10 cellular contexts compared by ENCODE assay signal in the genomic region with DNA sequence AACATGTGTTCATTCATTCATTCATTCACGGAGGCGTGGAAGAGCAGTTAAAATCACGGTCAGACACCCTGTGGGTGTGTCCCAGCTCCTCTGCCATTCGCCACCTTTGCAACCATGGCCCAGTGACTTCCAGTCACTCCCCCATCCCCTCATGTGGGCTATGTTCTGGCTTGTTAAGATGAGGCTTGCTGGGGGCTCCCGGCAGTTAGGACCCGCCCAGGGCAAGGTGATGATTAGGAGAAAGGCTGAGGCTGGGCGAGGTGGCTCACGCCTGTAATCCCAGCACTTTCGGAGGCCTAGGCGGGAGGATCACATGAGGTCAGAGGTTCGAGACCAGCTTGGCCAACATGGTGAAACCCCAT. TPM values are rescaled to one million over a fixed set of nuclear protein-coding genes. Genes with fewer than 3 reads are reported as not detected.
DNase-seq lines count a peak whose midpoint lies in the region; ATAC-seq and TF ChIP-seq lines count a peak whose summit lies in the region.
"Had no signal": no experiment of that assay in that cellular context is flagged by ENCODE, and none has a peak within 500 bp of the region (broad histone marks: within the 10 kb centered on the region; RNA-seq: fewer than 3 reads in every experiment).

No MANE protein-coding gene starts in this region.

- peak overlapping the region; percentile 48 for H3K27ac Mint-ChIP-seq in activated CD4-positive, alpha-beta T cell treated with anti-CD3 and anti-CD28 coated beads, Interleukin-2, amount 10 ng/mL, durations not matched to agents 7 days and 5 days
- peak overlapping the region; percentile 54 for H3K27ac Mint-ChIP-seq in activated naive CD8-positive, alpha-beta T cell treated with anti-CD3 and anti-CD28 coated beads, Interleukin-2, amount 10 ng/mL, durations not matched to agents 7 days and 5 days
- peak overlapping the region; percentile 96 for H3K27ac Mint-ChIP-seq in mesothelial cell of epicardium

- H3K27me3 ChIP-seq in thoracic aorta (replicated peaks; ENCODE audit: insufficient read depth): no peaks in the 10 kb centered on the region
- H3K27me3 ChIP-seq in colonic mucosa: no peaks in the 10 kb centered on the region

- H3K4me1 ChIP-seq in thoracic aorta (ENCODE audit: control insufficient read depth in 1 of 2, low read depth in 2 of 2): peaks cover 6 to 13% of the 10 kb centered on the region in 2 donors
- no peaks in the 10 kb centered on the region for H3K4me1 ChIP-seq in colonic mucosa

- ATAC-seq in activated naive CD8-positive, alpha-beta T cell treated with anti-CD3 and anti-CD28 coated beads, Interleukin-2, amount 10 ng/mL, durations not matched to agents 7 days and 5 days (ENCODE audit: low read depth): peak; percentile 31
- ATAC-seq in thoracic aorta (ENCODE audit: insufficient number of reproducible peaks, low FRiP score, low read depth): no peak
- ATAC-seq in HG02798 (IDR thresholded peaks at IDR 0.05; ENCODE audit: poor library complexity, unreplicated experiment): no peak
- no peak for ATAC-seq in GM18868 (IDR thresholded peaks at IDR 0.05; ENCODE audit: unreplicated experiment)

- H3K36me3 ChIP-seq in thoracic aorta (no peaks in the 10 kb centered on the region), colonic mucosa (no peaks in the 10 kb centered on the region)

- TF ChIP-seq CTCF in mesothelial cell of epicardium (IDR thresholded peaks at IDR 0.05; ENCODE audit: unreplicated experiment) (no peak), thoracic aorta (IDR thresholded peaks at IDR 0.05) (no peak), colonic mucosa (IDR thresholded peaks at IDR 0.05) (no peak)

- H3K4me3 Mint-ChIP-seq in activated CD4-positive, alpha-beta T cell treated with anti-CD3 and anti-CD28 coated beads, Interleukin-2, amount 10 ng/mL, durations not matched to agents 7 days and 5 days: no peak overlapping the region
- H3K4me3 Mint-ChIP-seq in activated naive CD8-positive, alpha-beta T cell treated with anti-CD3 and anti-CD28 coated beads, Interleukin-2, amount 10 ng/mL, durations not matched to agents 7 days and 5 days: peak overlapping the region; percentile 59
- H3K4me3 Mint-ChIP-seq in mesothelial cell of epicardium: no peak overlapping the region
- H3K4me3 Mint-ChIP-seq: T-helper 1 cell treated with Interleukin-12 subunit alpha and Interleukin-12 subunit beta and Interleukin-4 antibody, amounts not matched to agents 30 μg/mL and 1 μg/mL, for 36 hours had no signal

- H3K27ac ChIP-seq in thoracic aorta (peak overlapping the region; percentile 36 to 45), colonic mucosa (no peak overlapping the region)

- POLR2A ChIA-PET in activated CD4-positive, alpha-beta T cell treated with anti-CD3 and anti-CD28 coated beads, Interleukin-2, amount 10 ng/mL, durations not matched to agents 7 days and 5 days (lab: Charles Lee): no interaction called here
- POLR2A ChIA-PET in activated naive CD8-positive, alpha-beta T cell treated with anti-CD3 and anti-CD28 coated beads, Interleukin-2, amount 10 ng/mL, durations not matched to agents 7 days and 5 days (lab: Charles Lee): no interaction called here

- no peak overlapping the region for H3K4me3 ChIP-seq in thoracic aorta
- no peak overlapping the region for H3K4me3 ChIP-seq in colonic mucosa
- H3K4me3 ChIP-seq: lung had no signal

- H3K27me3 Mint-ChIP-seq in activated CD4-positive, alpha-beta T cell treated with anti-CD3 and anti-CD28 coated beads, Interleukin-2, amount 10 ng/mL, durations not matched to agents 7 days and 5 days: peaks cover 7% of the 10 kb centered on the region
- H3K27me3 Mint-ChIP-seq in activated naive CD8-positive, alpha-beta T cell treated with anti-CD3 and anti-CD28 coated beads, Interleukin-2, amount 10 ng/mL, durations not matched to agents 7 days and 5 days: peaks cover 21% of the 10 kb centered on the region
- H3K27me3 Mint-ChIP-seq in mesothelial cell of epicardium (ENCODE audit: low read depth): no peaks in the 10 kb centered on the region

- CTCF ChIA-PET in activated CD4-positive, alpha-beta T cell treated with anti-CD3 and anti-CD28 coated beads, Interleukin-2, amount 10 ng/mL, durations not matched to agents 7 days and 5 days (lab: Charles Lee): interaction anchor here (0.6 to 3.1 kb wide), 6 partner anchors 13 to 135 kb away, joined by 3 to 12 read pairs (median 4); no protein-coding TSS in a partner anchor

- H3K9me3 ChIP-seq in thoracic aorta: no peaks in the 10 kb centered on the region
- H3K9me3 ChIP-seq in colonic mucosa: no peaks in the 10 kb centered on the region

- DNase-seq in activated CD4-positive, alpha-beta T cell treated with anti-CD3 and anti-CD28 coated beads, Interleukin-2, amount 10 ng/mL, durations not matched to agents 7 days and 5 days: no peak
- DNase-seq in activated CD4-positive, alpha-beta T cell treated with anti-CD3 and anti-CD28 coated beads, Interleukin-2, amount 50 U/mL, for 1 hour: no peak
- DNase-seq in activated naive CD8-positive, alpha-beta T cell treated with anti-CD3 and anti-CD28 coated beads, Interleukin-2, amount 10 ng/mL, durations not matched to agents 7 days and 5 days: no peak
- DNase-seq in mesothelial cell of epicardium (ENCODE audit: low spot score in 2 of 2, unreplicated experiment in 2 of 2) (no peak), thoracic aorta (ENCODE audit: low spot score) (no peak), colonic mucosa (no peak)

- peak overlapping the region in 1 of 2 donors; percentile 35 for H3K9ac ChIP-seq in colonic mucosa (ENCODE audit: low read depth in 2 of 2, low read length in 2 of 2)

- no peaks in the 10 kb centered on the region for H3K36me3 Mint-ChIP-seq in activated CD4-positive, alpha-beta T cell treated with anti-CD3 and anti-CD28 coated beads, Interleukin-2, amount 10 ng/mL, durations not matched to agents 7 days and 5 days (ENCODE audit: low read depth)
- H3K36me3 Mint-ChIP-seq in activated naive CD8-positive, alpha-beta T cell treated with anti-CD3 and anti-CD28 coated beads, Interleukin-2, amount 10 ng/mL, durations not matched to agents 7 days and 5 days: no peaks in the 10 kb centered on the region
- H3K36me3 Mint-ChIP-seq in mesothelial cell of epicardium: no peaks in the 10 kb centered on the region

- no peaks in the 10 kb centered on the region for H3K9me3 Mint-ChIP-seq in activated CD4-positive, alpha-beta T cell treated with anti-CD3 and anti-CD28 coated beads, Interleukin-2, amount 10 ng/mL, durations not matched to agents 7 days and 5 days
- H3K9me3 Mint-ChIP-seq in activated naive CD8-positive, alpha-beta T cell treated with anti-CD3 and anti-CD28 coated beads, Interleukin-2, amount 10 ng/mL, durations not matched to agents 7 days and 5 days: no peaks in the 10 kb centered on the region
- H3K9me3 Mint-ChIP-seq in mesothelial cell of epicardium: no peaks in the 10 kb centered on the region
- H3K9me3 Mint-ChIP-seq: T-helper 1 cell treated with Interleukin-12 subunit alpha and Interleukin-12 subunit beta and Interleukin-4 antibody, amounts not matched to agents 30 μg/mL and 1 μg/mL, for 36 hours had no signal

- H3K4me1 Mint-ChIP-seq in activated CD4-positive, alpha-beta T cell treated with anti-CD3 and anti-CD28 coated beads, Interleukin-2, amount 10 ng/mL, durations not matched to agents 7 days and 5 days: peaks cover 12% of the 10 kb centered on the region
- peaks cover 13% of the 10 kb centered on the region for H3K4me1 Mint-ChIP-seq in activated naive CD8-positive, alpha-beta T cell treated with anti-CD3 and anti-CD28 coated beads, Interleukin-2, amount 10 ng/mL, durations not matched to agents 7 days and 5 days
- H3K4me1 Mint-ChIP-seq in mesothelial cell of epicardium: peaks cover 28% of the 10 kb centered on the region

- intact Hi-C loops in colonic mucosa (cut with DNase I): no loop called here

RNA-seq across cellular contexts. Expression of a gene that starts 24.9 kb away (rescaled TPM):
- total RNA-seq in activated CD4-positive, alpha-beta T cell treated with anti-CD3 and anti-CD28 coated beads, Interleukin-2, amount 10 ng/mL, durations not matched to agents 7 days and 5 days: not detected
- not detected for total RNA-seq in activated naive CD8-positive, alpha-beta T cell treated with anti-CD3 and anti-CD28 coated beads, Interleukin-2, amount 10 ng/mL, durations not matched to agents 7 days and 5 days
- total RNA-seq in mesothelial cell of epicardium (28.4 to 30.1 TPM (median 29.6 TPM) in 3 replicates), thoracic aorta (1 to 10 TPM; 1.7 to 2.2 TPM), colonic mucosa (1 to 10 TPM; 2.6 to 5.1 TPM)

RNA-seq across cellular contexts. Expression of a gene that starts 25.2 kb away (rescaled TPM):
- total RNA-seq in activated CD4-positive, alpha-beta T cell treated with anti-CD3 and anti-CD28 coated beads, Interleukin-2, amount 10 ng/mL, durations not matched to agents 7 days and 5 days: 10 to 100 TPM; 21.9 to 27.1 TPM
- 10 to 100 TPM; 28.6 TPM for total RNA-seq in activated naive CD8-positive, alpha-beta T cell treated with anti-CD3 and anti-CD28 coated beads, Interleukin-2, amount 10 ng/mL, durations not matched to agents 7 days and 5 days
- 15.3 to 18.0 TPM (median 16.1 TPM) in 3 replicates for total RNA-seq in mesothelial cell of epicardium
- total RNA-seq in thoracic aorta: 10 to 100 TPM; 28.4 to 33.4 TPM
- total RNA-seq in colonic mucosa: 10 to 100 TPM; 49.0 to 60.8 TPM

RNA-seq across cellular contexts. Expression of a gene that starts 46.2 kb away (rescaled TPM):
- total RNA-seq in activated CD4-positive, alpha-beta T cell treated with anti-CD3 and anti-CD28 coated beads, Interleukin-2, amount 10 ng/mL, durations not matched to agents 7 days and 5 days: 10 to 100 TPM; 52.0 to 58.5 TPM
- 10 to 100 TPM; 46.6 to 47.2 TPM for total RNA-seq in activated naive CD8-positive, alpha-beta T cell treated with anti-CD3 and anti-CD28 coated beads, Interleukin-2, amount 10 ng/mL, durations not matched to agents 7 days and 5 days
- total RNA-seq in mesothelial cell of epicardium (33.7 to 34.8 TPM (median 33.8 TPM) in 3 replicates), thoracic aorta (10 to 100 TPM; 36.1 to 39.3 TPM), colonic mucosa (10 to 100 TPM; 31.0 to 31.1 TPM)

RNA-seq across cellular contexts. Expression of a gene that starts 57.3 kb away (rescaled TPM):
- 10 to 100 TPM; 83.9 to 89.2 TPM for total RNA-seq in activated CD4-positive, alpha-beta T cell treated with anti-CD3 and anti-CD28 coated beads, Interleukin-2, amount 10 ng/mL, durations not matched to agents 7 days and 5 days
- 10 to 100 TPM; 71.4 to 73.4 TPM for total RNA-seq in activated naive CD8-positive, alpha-beta T cell treated with anti-CD3 and anti-CD28 coated beads, Interleukin-2, amount 10 ng/mL, durations not matched to agents 7 days and 5 days
- 28.2 to 31.0 TPM (median 29.9 TPM) in 3 replicates for total RNA-seq in mesothelial cell of epicardium
- 100 to 1,000 TPM in 1 of 2 donors, 10 to 100 TPM in 1; 47.8 to 140 TPM for total RNA-seq in thoracic aorta
- total RNA-seq in colonic mucosa: 10 to 100 TPM; 38.7 to 45.5 TPM

RNA-seq across cellular contexts. Expression of a gene that starts 57.5 kb away (rescaled TPM):
- total RNA-seq in activated CD4-positive, alpha-beta T cell treated with anti-CD3 and anti-CD28 coated beads, Interleukin-2, amount 10 ng/mL, durations not matched to agents 7 days and 5 days: 100 to 1,000 TPM in 1 of 2 experiments, 10 to 100 TPM in 1; 90.8 to 105 TPM
- 100 to 1,000 TPM; 107 to 111 TPM for total RNA-seq in activated naive CD8-positive, alpha-beta T cell treated with anti-CD3 and anti-CD28 coated beads, Interleukin-2, amount 10 ng/mL, durations not matched to agents 7 days and 5 days
- 47.1 to 49.0 TPM (median 47.7 TPM) in 3 replicates for total RNA-seq in mesothelial cell of epicardium
- 10 to 100 TPM; 47.8 to 51.2 TPM for total RNA-seq in thoracic aorta
- total RNA-seq in colonic mucosa: 10 to 100 TPM; 14.7 to 20.0 TPM
